Comparison of ENCODE assay signal across 9 cellular contexts in genomic region chr15:85414037-85414436, GRCh38. TPM values are rescaled to one million over a fixed set of nuclear protein-coding genes. Genes with fewer than 3 reads are reported as not detected.
A peak's percentile ranks its signal among the peaks of the same experiment; 100 is the strongest.
DNase-seq lines count a peak whose midpoint lies in the region; ATAC-seq, FAIRE-seq and TF ChIP-seq lines count a peak whose summit lies in the region.
"Had no signal": no experiment of that assay in that cellular context is flagged by ENCODE, and none has a peak within 500 bp of the region (broad histone marks: within the 10 kb centered on the region; RNA-seq: fewer than 3 reads in every experiment).

No MANE protein-coding gene starts in this region.

- intact Hi-C loops in activated naive CD4-positive, alpha-beta T cell treated with anti-CD3 and anti-CD28 coated beads for 36 hours (cut with micrococcal nuclease): loop anchor here (1.0 to 5.0 kb wide), 2 partner anchors 118 to 308 kb away; no protein-coding TSS in a partner anchor
- intact Hi-C loops in activated B cell treated with CpG ODN at 0.5 μM for 24 hours (cut with micrococcal nuclease): loop anchor here (1.0 kb wide), 2 partner anchors 26 to 118 kb away; no protein-coding TSS in a partner anchor
- intact Hi-C loops in transverse colon (cut with DNase I; ENCODE audit: low total_unique reads): no loop called here

- no peaks in the 10 kb centered on the region for H3K9me1 ChIP-seq in keratinocyte (ENCODE audit: control insufficient read depth, extremely low read depth, insufficient read depth, low read length)

- H3K36me3 ChIP-seq in keratinocyte (ENCODE audit: control insufficient read depth in 2 of 2, extremely low read depth in 1 of 2, insufficient read depth in 2 of 2, low read length in 2 of 2) (no peaks in the 10 kb centered on the region), transverse colon (no peaks in the 10 kb centered on the region)
- H3K36me3 ChIP-seq: neural progenitor cell had no signal

- peaks cover 2% of the 10 kb centered on the region for H3K36me3 Mint-ChIP-seq in activated naive CD4-positive, alpha-beta T cell treated with anti-CD3 and anti-CD28 coated beads for 36 hours (ENCODE audit: low read depth)
- H3K36me3 Mint-ChIP-seq in activated B cell treated with CpG ODN at 0.5 μM for 24 hours (ENCODE audit: low read depth): peaks cover 14% of the 10 kb centered on the region

- in situ Hi-C loops in transverse colon (cut with MboI; ENCODE audit: low pct_ligation_motif_present in 1 of 4, low pct_unique_long_range_greater_than_20kb in 1 of 4, low sequenced_read_pairs in 3 of 4): loop anchor here in 1 of 4 donors (10.0 kb wide), 1 partner anchor 79 kb away; no protein-coding TSS in a partner anchor

- WGBS in transverse colon (ENCODE audit: low coverage in 1 of 2), 2 donors: 66 to 70% methylated on average over 4 of the region's 4 CpGs

- no peaks in the 10 kb centered on the region for H3K9me3 Mint-ChIP-seq in activated naive CD4-positive, alpha-beta T cell treated with anti-CD3 and anti-CD28 coated beads for 36 hours
- H3K9me3 Mint-ChIP-seq in activated B cell treated with CpG ODN at 0.5 μM for 24 hours: no peaks in the 10 kb centered on the region

- POLR2A ChIA-PET in activated B cell treated with CpG ODN at 0.5 μM for 24 hours (lab: Charles Lee): interaction anchor here (0.6 to 17.2 kb wide), 15 partner anchors 9 to 276 kb away, joined by 3 to 395 read pairs (median 6); partner anchors contain the start of gene AKAP13

- ATAC-seq in activated B cell treated with CpG ODN at 0.5 μM for 24 hours (ENCODE audit: low read depth): no peak
- ATAC-seq in HG03432 (IDR thresholded peaks at IDR 0.05; ENCODE audit: unreplicated experiment): no peak
- ATAC-seq in GM21825 (IDR thresholded peaks at IDR 0.05; ENCODE audit: unreplicated experiment): no peak

- DNase-seq in activated naive CD4-positive, alpha-beta T cell treated with anti-CD3 and anti-CD28 coated beads for 36 hours: no peak
- no peak for DNase-seq in activated naive CD4-positive, alpha-beta T cell treated with Interleukin-2 at 50 U/mL for 16 hours
- DNase-seq in activated B cell treated with CpG ODN at 0.5 μM for 24 hours: no peak
- DNase-seq in keratinocyte (ENCODE audit: low read depth, low spot score): no peak
- DNase-seq in transverse colon: no peak
- DNase-seq in ureter (ENCODE audit: low spot score): no peak

- peak overlapping the region; percentile 64 for H3K9ac ChIP-seq in keratinocyte (ENCODE audit: control insufficient read depth, extremely low read depth, insufficient read depth, low read length)
- H3K9ac ChIP-seq: neural progenitor cell had no signal

- H3K27me3 Mint-ChIP-seq in activated naive CD4-positive, alpha-beta T cell treated with anti-CD3 and anti-CD28 coated beads for 36 hours (ENCODE audit: low read depth): no peaks in the 10 kb centered on the region
- H3K27me3 Mint-ChIP-seq in activated B cell treated with CpG ODN at 0.5 μM for 24 hours: no peaks in the 10 kb centered on the region

- TF ChIP-seq CTCF in activated B cell treated with CpG ODN at 0.5 μM for 24 hours (IDR thresholded peaks at IDR 0.05): no peak
- TF ChIP-seq CTCF in keratinocyte (optimal IDR thresholded peaks at IDR 0.05 in 1 of 3, IDR thresholded peaks at IDR 0.05 in 1 of 3, conservative IDR thresholded peaks at IDR 0.05 in 1 of 3; ENCODE audit: extremely low read depth in 1 of 3, insufficient read depth in 2 of 3, low read length in 3 of 3): no peak
- TF ChIP-seq CTCF in transverse colon (IDR thresholded peaks at IDR 0.05): no peak

- no peaks in the 10 kb centered on the region for H3K9me3 ChIP-seq in keratinocyte (ENCODE audit: control insufficient read depth, low read depth, low read length)
- H3K9me3 ChIP-seq in transverse colon: no peaks in the 10 kb centered on the region

- H3K4me2 ChIP-seq in keratinocyte (ENCODE audit: control insufficient read depth, extremely low read depth, insufficient read depth, low read depth, low read length): peak overlapping the region; percentile 60
- H3K4me2 ChIP-seq: neural progenitor cell had no signal

- H3K27me3 ChIP-seq in keratinocyte (ENCODE audit: control insufficient read depth, extremely low read depth, insufficient read depth, low read length) (no peaks in the 10 kb centered on the region), transverse colon (no peaks in the 10 kb centered on the region)
- H3K27me3 ChIP-seq: neural progenitor cell had no signal

- H3K4me3 ChIP-seq in keratinocyte (ENCODE audit: control insufficient read depth in 2 of 3, extremely low read depth in 1 of 3, insufficient read depth in 2 of 3, low read depth in 1 of 3, low read length in 3 of 3) (peak overlapping the region in 2 of 3 experiments; percentile 16 to 28), transverse colon (no peak overlapping the region)
- H3K4me3 ChIP-seq: neural progenitor cell had no signal

- peaks cover 90% of the 10 kb centered on the region for H3K79me2 ChIP-seq in keratinocyte (ENCODE audit: control insufficient read depth, insufficient read depth, low read length)

- H3K4me1 ChIP-seq in keratinocyte (ENCODE audit: control insufficient read depth, extremely low read depth, insufficient read depth, low read length): peaks cover 35% of the 10 kb centered on the region
- H3K4me1 ChIP-seq in transverse colon: peaks cover 4 to 29% (median 13%) of the 10 kb centered on the region in 4 donors

- peaks cover 68% of the 10 kb centered on the region for H3K4me1 Mint-ChIP-seq in activated naive CD4-positive, alpha-beta T cell treated with anti-CD3 and anti-CD28 coated beads for 36 hours (ENCODE audit: low read depth)
- H3K4me1 Mint-ChIP-seq in activated B cell treated with CpG ODN at 0.5 μM for 24 hours: peaks cover 73% of the 10 kb centered on the region

- peak overlapping the region; percentile 95 for H3K27ac ChIP-seq in keratinocyte (ENCODE audit: control insufficient read depth, insufficient read depth, low read length)
- peak overlapping the region; percentile 45 to 61 (median 54) for H3K27ac ChIP-seq in transverse colon
- H3K27ac ChIP-seq: neural progenitor cell had no signal

- peak; percentile 20 for FAIRE-seq in keratinocyte (lab: Jason Lieb, UNC)

- H3K27ac Mint-ChIP-seq in activated naive CD4-positive, alpha-beta T cell treated with anti-CD3 and anti-CD28 coated beads for 36 hours: peak overlapping the region; percentile 62
- H3K27ac Mint-ChIP-seq in activated B cell treated with CpG ODN at 0.5 μM for 24 hours: peak overlapping the region; percentile 77

- no peak for TF ChIP-seq POLR2A in transverse colon (IDR thresholded peaks at IDR 0.05)

- no peaks in the 10 kb centered on the region for H4K20me1 ChIP-seq in keratinocyte (ENCODE audit: control insufficient read depth, extremely low read depth, insufficient read depth, low read length)

- H2AFZ ChIP-seq in keratinocyte (ENCODE audit: control insufficient read depth, low read length): no peak overlapping the region
- H2AFZ ChIP-seq: neural progenitor cell had no signal

- CTCF ChIA-PET in activated naive CD4-positive, alpha-beta T cell treated with anti-CD3 and anti-CD28 coated beads for 36 hours (lab: Charles Lee): interaction anchor here (0.6 to 4.3 kb wide), 15 partner anchors 10 to 426 kb away, joined by 3 to 30 read pairs (median 9); partner anchors contain the start of gene AKAP13
- CTCF ChIA-PET in activated B cell treated with CpG ODN at 0.5 μM for 24 hours (lab: Charles Lee): interaction anchor here (0.5 to 8.2 kb wide), 32 partner anchors 10 to 276 kb away, joined by 3 to 218 read pairs (median 6); partner anchors contain the start of gene AKAP13

- TF ChIP-seq EP300 in transverse colon (IDR thresholded peaks at IDR 0.05; ENCODE audit: low read depth): no peak

- no peak overlapping the region for H3K4me3 Mint-ChIP-seq in activated naive CD4-positive, alpha-beta T cell treated with anti-CD3 and anti-CD28 coated beads for 36 hours
- H3K4me3 Mint-ChIP-seq in activated B cell treated with CpG ODN at 0.5 μM for 24 hours: peak overlapping the region; percentile 9

- dilution Hi-C loops in keratinocyte (cut with MboI; ENCODE audit: extremely low pct_ligation_motif_present, low sequenced_read_pairs): no loop called here

RNA-seq across cellular contexts. Expression of gene AKAP13, which starts 33.6 kb away (rescaled TPM):
- 10 to 100 TPM; 79.4 to 83.2 TPM for total RNA-seq in activated naive CD4-positive, alpha-beta T cell treated with anti-CD3 and anti-CD28 coated beads for 36 hours
- 254 and 290 TPM in 2 replicates for total RNA-seq in activated B cell treated with CpG ODN at 0.5 μM for 24 hours
- polyA plus RNA-seq in keratinocyte: 8.4 to 17.0 TPM (median 16.7 TPM) in 3 replicates
- polyA plus RNA-seq in keratinocyte (2011; ENCODE audit: low read depth): 156 TPM
- polyA plus RNA-seq in keratinocyte (2011; cell fraction: cytosol; rRNA removed): 8.4 and 9.5 TPM in 2 replicates
- polyA plus RNA-seq in keratinocyte (2011; cell fraction: nucleus; rRNA removed): 59.3 and 73.1 TPM in 2 replicates
- polyA plus RNA-seq in keratinocyte (2012; ENCODE audit: low replicate concordance): 17.9 and 38.7 TPM in 2 replicates
- 53.0 to 98.1 TPM (median 93.5 TPM) in 3 replicates for polyA minus RNA-seq in keratinocyte
- 21.5 TPM for polyA minus RNA-seq in keratinocyte (2011; cell fraction: cytosol; rRNA and poly(A)+ RNA removed)
- polyA minus RNA-seq in keratinocyte (2011; cell fraction: nucleus; rRNA and poly(A)+ RNA removed): 110 and 218 TPM in 2 replicates
- 100 to 1,000 TPM; 206 to 291 (median 214) TPM for total RNA-seq in transverse colon
- 264 TPM for total RNA-seq in ureter

Comparison
In these comparisons a context has a peak if more than half of its experiments do, and no peak if none do; other contexts are left out.
1. H3K4me3 ChIP-seq: peak in keratinocyte (2 of 3); none in transverse colon (0 of 4).